In the genomic region with DNA sequence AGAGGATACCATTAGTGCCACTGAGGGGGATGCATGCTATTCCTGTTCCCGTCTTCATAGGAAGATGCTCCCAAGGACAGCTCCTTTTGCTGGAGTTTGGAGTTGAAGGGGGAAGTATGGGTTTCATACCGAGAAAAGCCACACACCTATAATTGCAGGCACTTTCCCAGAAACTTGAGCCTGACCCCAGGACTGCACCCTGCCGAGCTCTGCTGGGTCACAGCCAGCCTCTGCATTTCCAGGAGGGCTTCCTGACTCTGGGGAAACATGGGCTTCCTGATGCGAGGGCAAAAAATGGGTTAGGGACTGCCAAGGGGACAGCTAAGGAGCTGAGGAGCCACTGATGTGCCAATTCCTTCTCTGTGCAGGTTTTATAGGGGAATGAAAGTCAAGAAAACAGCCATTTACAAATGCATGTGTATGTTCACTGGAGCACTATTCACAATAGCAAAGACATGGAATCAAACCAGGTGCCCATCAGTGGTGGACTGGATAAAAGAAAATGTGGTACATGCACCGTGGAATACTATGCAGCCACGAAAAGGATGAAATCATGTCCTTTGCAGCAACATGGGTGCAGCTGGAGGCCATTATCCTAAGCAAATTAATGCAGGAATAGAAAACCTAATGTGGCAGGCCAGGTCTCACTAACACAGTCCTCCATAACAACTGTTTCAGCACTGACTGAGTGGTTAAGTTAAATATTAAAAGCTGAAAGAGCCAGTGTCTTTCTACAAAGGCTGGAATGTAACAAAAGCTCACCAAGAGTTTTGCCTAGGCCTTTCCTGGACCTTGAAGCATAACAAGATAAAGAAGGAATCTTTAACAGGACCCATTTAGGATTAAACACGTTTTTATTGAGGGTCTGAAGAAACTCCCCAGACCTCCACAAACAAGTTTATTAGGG, we compare ENCODE assay signal across 25 cellular contexts.
A peak's percentile ranks its signal among the peaks of the same experiment; 100 is the strongest.
DNase-seq lines count a peak whose midpoint lies in the region; ATAC-seq, FAIRE-seq and TF ChIP-seq lines count a peak whose summit lies in the region.
"Had no signal": no experiment of that assay in that cellular context is flagged by ENCODE, and none has a peak within 500 bp of the region (broad histone marks: within the 10 kb centered on the region; RNA-seq: fewer than 3 reads in every experiment).

No MANE protein-coding gene starts in this region.

- CTCF ChIA-PET in H1 (lab: Charles Lee; ENCODE audit: partially characterized antibody), result interaction anchor here (0.6 to 2.2 kb wide), 4 partner anchors 12 to 138 kb away, joined by 3 to 14 read pairs (median 6); no protein-coding TSS in a partner anchor

- H2AFZ ChIP-seq in H1 (ENCODE audit: low read length), result no peak overlapping the region
- H2AFZ ChIP-seq: PC-9 had no signal

- no peaks in the 10 kb centered on the region for H3K79me1 ChIP-seq in H1 (ENCODE audit: low read depth, low read length)

- H2BK15ac ChIP-seq in H1 (ENCODE audit: low read length), result no peak overlapping the region

- no peaks in the 10 kb centered on the region for H3K4me1 ChIP-seq in H1 (replicated peaks in 1 of 4; ENCODE audit: control insufficient read depth in 3 of 4, insufficient read depth in 4 of 4, low read length in 3 of 4)
- H3K4me1 ChIP-seq: BLaER1 treated with 17β-estradiol and CSF1 and Interleukin-3, amounts not matched to agents 10 nM and 100 nM had no signal

- DNase-seq in KBM-7 (peak; percentile 19), H1 (ENCODE audit: low read depth in 1 of 2, low spot score in 2 of 2) (no peak), kidney tubule cell (ENCODE audit: low spot score) (peak; percentile 50), renal cortical epithelial cell (ENCODE audit: low read depth) (peak; percentile 76), putamen (ENCODE audit: low spot score) (no peak), D721Med (ENCODE audit: insufficient read length, low spot score) (no peak)
- DNase-seq: Calu3; CD4-positive, alpha-beta memory T cell; HFFc6; NCI-H1092 treated with DMSO at 0.1 percent for 48 hours; NCI-H1436 treated with DMSO at 0.1 percent for 48 hours; NCI-H1930; NCI-H226; NCI-H510A treated with DMSO at 0.1 percent for 48 hours; NCI-H748 treated with DMSO at 0.1 percent for 48 hours; PC-9; SIG-M5; SK-N-SH had no signal

- no peaks in the 10 kb centered on the region for H3K23me2 ChIP-seq in H1 (ENCODE audit: low read depth, low read length)

- no peaks in the 10 kb centered on the region for H3K9me3 ChIP-seq in H1 (ENCODE audit: insufficient read depth in 2 of 2, low read depth in 1 of 2, low read length in 1 of 2)

- H2BK12ac ChIP-seq in H1 (ENCODE audit: low read depth, low read length), result no peak overlapping the region

- H2BK20ac ChIP-seq in H1 (ENCODE audit: low read length), result no peak overlapping the region

- no peak overlapping the region for H4K5ac ChIP-seq in H1 (ENCODE audit: insufficient read length, low read depth, low read length)

- H2AK5ac ChIP-seq in H1 (ENCODE audit: low read depth, low read length), result no peak overlapping the region

- no peak overlapping the region for H3K4ac ChIP-seq in H1 (replicated peaks; ENCODE audit: insufficient read length, low read depth, low read length)

- H3K4me2 ChIP-seq in H1 (ENCODE audit: insufficient read depth in 1 of 2, low read depth in 2 of 2, low read length in 2 of 2), result no peak overlapping the region
- H3K4me2 ChIP-seq: BLaER1 treated with 17β-estradiol and CSF1 and Interleukin-3, amounts not matched to agents 10 nM and 100 nM; KMS-11; PC-9; SK-N-SH had no signal

- H3K23ac ChIP-seq in H1 (ENCODE audit: insufficient read length), result no peak overlapping the region

- H3K36me3 ChIP-seq in H1 (ENCODE audit: control insufficient read depth in 2 of 4, insufficient read depth in 4 of 4, low read length in 3 of 4), result no peaks in the 10 kb centered on the region
- H3K36me3 ChIP-seq: BLaER1 treated with 17β-estradiol and CSF1 and Interleukin-3, amounts not matched to agents 10 nM and 100 nM had no signal

- no peak overlapping the region for H3K14ac ChIP-seq in H1 (ENCODE audit: insufficient read length)

- no peak for TF ChIP-seq RAD21 in H1 (IDR thresholded peaks at IDR 0.05 in 1 of 2, conservative IDR thresholded peaks at IDR 0.05 in 1 of 2; ENCODE audit: low read depth in 2 of 2, low read length in 2 of 2)

- 88% methylated on average over 6 of the region's 7 CpGs; no CpG with 5 or more reads in 1 of the 2 experiments for WGBS in H1 (ENCODE audit: extremely low coverage in 1 of 2, insufficient coverage in 1 of 2, insufficient read length in 1 of 2, insufficient replicate concordance in 2 of 2, low coverage in 1 of 2, low lambda C conversion rate in 2 of 2, missing lambda C conversion rate in 1 of 2), 2 experiments

- H4K91ac ChIP-seq in H1 (replicated peaks; ENCODE audit: insufficient read length, low read length), result no peak overlapping the region

- peak overlapping the region; percentile 43; the same call in 1 of the 2 replicates for H4K8ac ChIP-seq in H1 (ENCODE audit: extremely low read depth, insufficient read depth, low read length)

- no peak for FAIRE-seq in H1 (lab: Jason Lieb, UNC)
- no peak for FAIRE-seq in D721Med (lab: Jason Lieb, UNC)
- FAIRE-seq: G401.6, GM12892, H54, HepG2 had no signal

- H3K27me3 ChIP-seq in H1 (replicated peaks in 1 of 4; ENCODE audit: control insufficient read depth in 3 of 4, extremely low read depth in 1 of 4, insufficient read depth in 3 of 4, low read length in 3 of 4), result no peaks in the 10 kb centered on the region
- H3K27me3 ChIP-seq: BLaER1 treated with 17β-estradiol and CSF1 and Interleukin-3, amounts not matched to agents 10 nM and 100 nM had no signal

- H3K9ac ChIP-seq in H1 (replicated peaks in 1 of 4; ENCODE audit: extremely low read depth in 1 of 4, low read depth in 3 of 4, low read length in 3 of 4), result no peak overlapping the region
- H3K9ac ChIP-seq: BLaER1 treated with 17β-estradiol and CSF1 and Interleukin-3, amounts not matched to agents 10 nM and 100 nM; KMS-11; SK-N-SH had no signal

- ATAC-seq in HG02759 (IDR thresholded peaks at IDR 0.05; ENCODE audit: unreplicated experiment), result no peak
- ATAC-seq: HepG2 had no signal

- in situ Hi-C loops in KBM-7 (cut with MboI; ENCODE audit: low pct_unique_long_range_greater_than_20kb, low sequenced_read_pairs), result no loop called here

- no peak for TF ChIP-seq POLR2A in H1 (IDR thresholded peaks at IDR 0.05; ENCODE audit: control extremely low read depth in 1 of 2, low read depth in 2 of 2, low read length in 2 of 2)

- POLR2A ChIA-PET in H1 (lab: Charles Lee; ENCODE audit: partially characterized antibody), result interaction anchor here (1.1 kb wide), 1 partner anchor 14 kb away, joined by 3 read pairs; no protein-coding TSS in a partner anchor

- TF ChIP-seq CTCF in H1 (IDR thresholded peaks at IDR 0.05; ENCODE audit: control extremely low read depth in 1 of 3, insufficient read depth in 1 of 3, low read depth in 1 of 3, low read length in 3 of 3) (no peak), D721Med (IDR thresholded peaks at IDR 0.05; ENCODE audit: insufficient read depth, missing control alignments) (no peak)

- H3K4me3 ChIP-seq in H1 (ENCODE audit: extremely low read depth in 1 of 4, insufficient read depth in 2 of 4, low read depth in 3 of 4, low read length in 4 of 4), result no peak overlapping the region
- H3K4me3 ChIP-seq: BLaER1 treated with 17β-estradiol and CSF1 and Interleukin-3, amounts not matched to agents 10 nM and 100 nM; PC-9 had no signal

- H2BK120ac ChIP-seq in H1 (replicated peaks; ENCODE audit: low read depth, low read length), result no peak overlapping the region

- no peak overlapping the region for H2BK5ac ChIP-seq in H1 (ENCODE audit: low read depth, low read length)

- no peak for TF ChIP-seq EP300 in H1 (IDR thresholded peaks at IDR 0.05; ENCODE audit: borderline replicate concordance in 1 of 2, low read depth in 2 of 2, low read length in 2 of 2)

- H3K56ac ChIP-seq in H1 (replicated peaks; ENCODE audit: insufficient read length, low read depth, low read length), result no peak overlapping the region

- H3K27ac ChIP-seq in H1 (ENCODE audit: low read depth, low read length), result no peak overlapping the region
- H3K27ac ChIP-seq: BLaER1 treated with 17β-estradiol and CSF1 and Interleukin-3, amounts not matched to agents 10 nM and 100 nM; KMS-11; PC-9 had no signal

- H3K18ac ChIP-seq in H1 (ENCODE audit: extremely low read depth, low read length), result no peak overlapping the region

- no peaks in the 10 kb centered on the region for H4K20me1 ChIP-seq in H1 (replicated peaks in 1 of 2; ENCODE audit: control insufficient read depth in 1 of 2, insufficient read depth in 2 of 2, low read length in 2 of 2)
- H4K20me1 ChIP-seq: BLaER1 treated with 17β-estradiol and CSF1 and Interleukin-3, amounts not matched to agents 10 nM and 100 nM had no signal

- H3K79me2 ChIP-seq in H1 (ENCODE audit: control insufficient read depth in 1 of 2, insufficient read depth in 2 of 2, low read length in 2 of 2), result no peaks in the 10 kb centered on the region

TF ChIP-seq in H1, 55 proteins besides CTCF, POLR2A, EP300 and RAD21:
- TF ChIP-seq SP1 (IDR thresholded peaks at IDR 0.05; ENCODE audit: low read depth, low read length), result no peak
- TF ChIP-seq TAF7 (optimal IDR thresholded peaks at IDR 0.05; ENCODE audit: borderline replicate concordance, low read depth, low read length), result no peak
- no peak for TF ChIP-seq NANOG (IDR thresholded peaks at IDR 0.05; ENCODE audit: insufficient read depth, low read depth, low read length, poor library complexity, severe bottlenecking)
- TF ChIP-seq, protein P1, sequence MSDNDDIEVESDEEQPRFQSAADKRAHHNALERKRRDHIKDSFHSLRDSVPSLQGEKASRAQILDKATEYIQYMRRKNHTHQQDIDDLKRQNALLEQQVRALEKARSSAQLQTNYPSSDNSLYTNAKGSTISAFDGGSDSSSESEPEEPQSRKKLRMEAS (IDR thresholded peaks at IDR 0.05), result no peak
- TF ChIP-seq GABPA (IDR thresholded peaks at IDR 0.05; ENCODE audit: borderline replicate concordance, insufficient read depth, low read length), result no peak
- TF ChIP-seq, protein P2, sequence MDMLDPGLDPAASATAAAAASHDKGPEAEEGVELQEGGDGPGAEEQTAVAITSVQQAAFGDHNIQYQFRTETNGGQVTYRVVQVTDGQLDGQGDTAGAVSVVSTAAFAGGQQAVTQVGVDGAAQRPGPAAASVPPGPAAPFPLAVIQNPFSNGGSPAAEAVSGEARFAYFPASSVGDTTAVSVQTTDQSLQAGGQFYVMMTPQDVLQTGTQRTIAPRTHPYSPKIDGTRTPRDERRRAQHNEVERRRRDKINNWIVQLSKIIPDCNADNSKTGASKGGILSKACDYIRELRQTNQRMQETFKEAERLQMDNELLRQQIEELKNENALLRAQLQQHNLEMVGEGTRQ (IDR thresholded peaks at IDR 0.05; ENCODE audit: low read length), result no peak
- no peak for TF ChIP-seq PHF8 (conservative IDR thresholded peaks at IDR 0.05; ENCODE audit: low read depth, low read length)

Comparison
In these comparisons a context has a peak if more than half of its experiments do, and no peak if none do; other contexts are left out.
1. DNase-seq: peak in KBM-7 (single experiment), kidney tubule cell (single experiment) and renal cortical epithelial cell (single experiment); none in H1 (0 of 2), putamen (single experiment) and D721Med (single experiment).